ENCODE assay signal across 15 cellular contexts in the genomic region with DNA sequence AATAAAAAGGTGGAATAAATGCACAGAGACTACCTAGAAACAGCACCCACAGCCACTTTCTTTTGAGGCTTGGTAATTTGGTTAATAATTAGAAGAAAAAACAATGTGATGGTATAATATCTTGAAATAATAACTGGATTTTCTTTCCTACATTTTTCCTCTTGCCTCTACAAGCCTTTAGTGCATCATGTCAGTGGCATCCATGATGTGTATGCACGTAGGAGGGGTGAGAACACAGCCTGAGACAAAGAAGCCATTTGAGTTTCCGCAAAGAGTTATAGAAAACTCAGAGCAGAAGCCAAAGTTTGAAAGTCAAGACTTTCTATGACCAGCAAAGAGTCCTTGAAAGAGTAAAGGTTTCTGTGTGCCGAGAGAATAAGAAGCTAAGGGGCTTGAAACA.
DNase-seq lines count a peak whose midpoint lies in the region; ATAC-seq, FAIRE-seq and TF ChIP-seq lines count a peak whose summit lies in the region.
"Had no signal": no experiment of that assay in that cellular context is flagged by ENCODE, and none has a peak within 500 bp of the region (broad histone marks: within the 10 kb centered on the region; RNA-seq: fewer than 3 reads in every experiment).

No MANE protein-coding gene starts in this region.

- no peak for TF ChIP-seq RAD21 in HepG2 (CRISPR knock-in tag; IDR thresholded peaks at IDR 0.05)

- no peaks in the 10 kb centered on the region for H3K9me1 ChIP-seq in keratinocyte (ENCODE audit: control insufficient read depth, extremely low read depth, insufficient read depth, low read length)

- POLR2A ChIA-PET in HepG2 (lab: Yijun Ruan, JAX), result no interaction called here

- H3K36me3 ChIP-seq in astrocyte (ENCODE audit: insufficient read depth, low read length), result no peaks in the 10 kb centered on the region
- H3K36me3 ChIP-seq in keratinocyte (ENCODE audit: control insufficient read depth in 2 of 2, extremely low read depth in 1 of 2, insufficient read depth in 2 of 2, low read length in 2 of 2), result no peaks in the 10 kb centered on the region
- no peaks in the 10 kb centered on the region for H3K36me3 ChIP-seq in HepG2 (replicated peaks in 1 of 2; ENCODE audit: control insufficient read depth in 1 of 2, insufficient read depth in 2 of 2, low read length in 2 of 2)

- 54% methylated on average over 3 of the region's 3 CpGs for WGBS in HepG2 (ENCODE audit: low lambda C conversion rate)

- no TSS peak for BruUV-seq in HepG2 (replicated peaks; lab: Mats Ljungman, UMichigan)

- H3K9me3 ChIP-seq in astrocyte (ENCODE audit: insufficient read depth, low read depth, low read length) (no peaks in the 10 kb centered on the region), keratinocyte (ENCODE audit: control insufficient read depth, low read depth, low read length) (no peaks in the 10 kb centered on the region), HepG2 (ENCODE audit: low read length) (no peaks in the 10 kb centered on the region)
- H3K9me3 ChIP-seq: Caco-2 had no signal

- no peak for TF ChIP-seq POLR2A in HepG2 (IDR thresholded peaks at IDR 0.05; ENCODE audit: insufficient read depth in 1 of 2, low read depth in 2 of 2, low read length in 2 of 2)

- no peak overlapping the region for H3K27ac Mint-ChIP-seq in astrocyte (ENCODE audit: unreplicated experiment)
- H3K27ac Mint-ChIP-seq: B cell had no signal

- H3K4me3 Mint-ChIP-seq in astrocyte (ENCODE audit: unreplicated experiment), result no peak overlapping the region
- H3K4me3 Mint-ChIP-seq: B cell; CD8-positive, alpha-beta memory T cell had no signal

- DNase-seq in astrocyte (ENCODE audit: low read depth) (no peak), keratinocyte (ENCODE audit: low read depth, low spot score) (no peak), medulla oblongata (ENCODE audit: extremely low spot score) (no peak), HepG2 (ENCODE audit: low spot score) (no peak), NCI-H1417 (lab: John Stamatoyannopoulos, UW) (no peak)
- DNase-seq: Caco-2; CD8-positive, alpha-beta memory T cell; DND-41; GDM1; H7 had no signal

- in situ Hi-C loops in HepG2 (cut with HindIII; ENCODE audit: extremely low pct_ligation_motif_present, low pct_unique_long_range_greater_than_20kb), result no loop called here

- FAIRE-seq in astrocyte (lab: Jason Lieb, UNC) (peak; percentile 39), keratinocyte (lab: Jason Lieb, UNC) (no peak), HepG2 (lab: Jason Lieb, UNC) (no peak)
- FAIRE-seq: A204.1, GM19239 had no signal

- H2AFZ ChIP-seq in astrocyte (ENCODE audit: low read depth, low read length) (no peak overlapping the region), keratinocyte (ENCODE audit: control insufficient read depth, low read length) (peak overlapping the region; percentile 22), HepG2 (ENCODE audit: low read length) (no peak overlapping the region)

- H3K4me1 ChIP-seq in astrocyte (ENCODE audit: insufficient read depth, low read length), result no peaks in the 10 kb centered on the region
- no peaks in the 10 kb centered on the region for H3K4me1 ChIP-seq in keratinocyte (ENCODE audit: control insufficient read depth, extremely low read depth, insufficient read depth, low read length)
- H3K4me1 ChIP-seq in HepG2 (ENCODE audit: insufficient read depth, low read length), result no peaks in the 10 kb centered on the region
- H3K4me1 ChIP-seq: Caco-2 had no signal

- peaks cover 14% of the 10 kb centered on the region for H3K4me1 Mint-ChIP-seq in astrocyte (ENCODE audit: low read depth, unreplicated experiment)
- H3K4me1 Mint-ChIP-seq: B cell; CD8-positive, alpha-beta memory T cell had no signal

- no peak overlapping the region for H3K9ac ChIP-seq in astrocyte (ENCODE audit: low read length)
- H3K9ac ChIP-seq in keratinocyte (ENCODE audit: control insufficient read depth, extremely low read depth, insufficient read depth, low read length), result no peak overlapping the region
- no peak overlapping the region for H3K9ac ChIP-seq in HepG2 (ENCODE audit: insufficient read depth, low read depth, low read length)

- TF ChIP-seq CTCF in GM12875 (IDR thresholded peaks at IDR 0.05; ENCODE audit: borderline replicate concordance, insufficient read depth, low read depth, low read length) (no peak), astrocyte (IDR thresholded peaks at IDR 0.05; ENCODE audit: insufficient read depth, low read depth, low read length) (no peak), keratinocyte (optimal IDR thresholded peaks at IDR 0.05 in 1 of 3, IDR thresholded peaks at IDR 0.05 in 1 of 3, conservative IDR thresholded peaks at IDR 0.05 in 1 of 3; ENCODE audit: extremely low read depth in 1 of 3, insufficient read depth in 2 of 3, low read length in 3 of 3) (no peak), HepG2 (CRISPR knock-in tag; IDR thresholded peaks at IDR 0.05) (no peak)

- H3K27me3 ChIP-seq in astrocyte (ENCODE audit: insufficient read depth, low read length) (no peaks in the 10 kb centered on the region), keratinocyte (ENCODE audit: control insufficient read depth, extremely low read depth, insufficient read depth, low read length) (no peaks in the 10 kb centered on the region), HepG2 (ENCODE audit: control insufficient read depth in 1 of 2, insufficient read depth in 2 of 2, low read length in 2 of 2) (no peaks in the 10 kb centered on the region)

- intact Hi-C loops in HepG2 (cut with micrococcal nuclease; ENCODE audit: unreplicated experiment), result no loop called here

- H3K4me2 ChIP-seq in astrocyte (ENCODE audit: low read length), result no peak overlapping the region
- H3K4me2 ChIP-seq in keratinocyte (ENCODE audit: control insufficient read depth, extremely low read depth, insufficient read depth, low read depth, low read length), result peak overlapping the region; percentile 10
- no peak overlapping the region for H3K4me2 ChIP-seq in HepG2 (ENCODE audit: low read depth, low read length)

- H3K4me3 ChIP-seq in GM12875 (ENCODE audit: low read depth, low read length), result peak overlapping the region; percentile 5
- H3K4me3 ChIP-seq in astrocyte (ENCODE audit: insufficient read depth, low read depth, low read length), result no peak overlapping the region
- H3K4me3 ChIP-seq in keratinocyte (ENCODE audit: control insufficient read depth in 2 of 3, extremely low read depth in 1 of 3, insufficient read depth in 2 of 3, low read depth in 1 of 3, low read length in 3 of 3), result no peak overlapping the region
- H3K4me3 ChIP-seq in HepG2 (replicated peaks in 1 of 3; ENCODE audit: insufficient read depth in 1 of 3, low read depth in 2 of 3, low read length in 3 of 3), result no peak overlapping the region

- TF ChIP-seq EP300 in HepG2 (IDR thresholded peaks at IDR 0.05; ENCODE audit: low read depth in 2 of 2, low read length in 2 of 2) (no peak), HepG2 (CRISPR knock-in tag; IDR thresholded peaks at IDR 0.05; ENCODE audit: borderline replicate concordance) (no peak)

- H3K79me2 ChIP-seq in astrocyte (ENCODE audit: insufficient read depth, low read length) (no peaks in the 10 kb centered on the region), keratinocyte (ENCODE audit: control insufficient read depth, insufficient read depth, low read length) (no peaks in the 10 kb centered on the region), HepG2 (ENCODE audit: insufficient read depth, low read length) (no peaks in the 10 kb centered on the region)

- CTCF ChIA-PET in HepG2 (lab: Yijun Ruan, JAX; ENCODE audit: low intra/inter-chr PET ratio, low total read pairs), result no interaction called here

- dilution Hi-C loops in keratinocyte (cut with MboI; ENCODE audit: extremely low pct_ligation_motif_present, low sequenced_read_pairs), result no loop called here

- no peaks in the 10 kb centered on the region for H3K36me3 Mint-ChIP-seq in astrocyte (ENCODE audit: low read depth, unreplicated experiment)
- H3K36me3 Mint-ChIP-seq: CD8-positive, alpha-beta memory T cell had no signal

- H4K20me1 ChIP-seq in astrocyte (ENCODE audit: insufficient read depth, low read length) (no peaks in the 10 kb centered on the region), keratinocyte (ENCODE audit: control insufficient read depth, extremely low read depth, insufficient read depth, low read length) (no peaks in the 10 kb centered on the region), HepG2 (ENCODE audit: insufficient read depth, low read length) (no peaks in the 10 kb centered on the region)

- ATAC-seq in HepG2, result no peak
- no peak for ATAC-seq in HG02642 (IDR thresholded peaks at IDR 0.05; ENCODE audit: poor library complexity, unreplicated experiment)

- peaks cover 1% of the 10 kb centered on the region for H3K9me3 Mint-ChIP-seq in astrocyte (ENCODE audit: unreplicated experiment)
- H3K9me3 Mint-ChIP-seq: CD8-positive, alpha-beta memory T cell had no signal

- H3K27ac ChIP-seq in astrocyte (ENCODE audit: low read depth, low read length) (no peak overlapping the region), keratinocyte (ENCODE audit: control insufficient read depth, insufficient read depth, low read length) (no peak overlapping the region), HepG2 (ENCODE audit: extremely low read length, insufficient read depth, low read length) (no peak overlapping the region)

- no peaks in the 10 kb centered on the region for H3K27me3 Mint-ChIP-seq in astrocyte (ENCODE audit: low read depth, unreplicated experiment)

TF ChIP-seq in HepG2, 621 proteins besides CTCF, POLR2A, EP300 and RAD21 (continues in another document):
- TF ChIP-seq ZNF451 (CRISPR knock-in tag; IDR thresholded peaks at IDR 0.05), result no peak
